Comparison of ENCODE assay signal across 11 cellular contexts in the genomic region with DNA sequence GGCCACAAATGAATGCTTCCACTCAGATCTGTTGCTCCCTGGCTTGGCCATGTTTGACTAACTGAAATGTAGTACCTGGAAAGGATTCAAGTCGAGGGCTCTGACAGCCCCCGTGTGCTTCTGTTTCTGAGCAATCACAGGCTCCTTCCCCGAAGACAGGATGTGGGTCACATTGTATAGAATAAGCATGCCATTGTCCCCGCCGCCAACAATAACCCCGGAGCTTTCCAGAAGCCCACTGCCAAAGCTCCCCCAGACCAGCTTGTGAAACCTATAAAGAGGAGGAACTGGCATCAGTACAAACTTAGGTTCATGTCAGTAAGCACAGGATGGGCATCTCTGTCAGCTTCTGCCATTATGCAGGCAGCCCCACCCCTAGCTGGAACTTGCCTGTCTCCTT. TPM values are rescaled to one million over a fixed set of nuclear protein-coding genes. Genes with fewer than 3 reads are reported as not detected.
DNase-seq lines count a peak whose midpoint lies in the region; ATAC-seq and TF ChIP-seq lines count a peak whose summit lies in the region.
"Had no signal": no experiment of that assay in that cellular context is flagged by ENCODE, and none has a peak within 500 bp of the region (broad histone marks: within the 10 kb centered on the region; RNA-seq: fewer than 3 reads in every experiment).

No MANE protein-coding gene starts in this region.

- peak; percentile 86 for DNase-seq in activated CD4-positive, alpha-beta T cell treated with anti-CD3 and anti-CD28 coated beads for 36 hours
- DNase-seq in activated CD4-positive, alpha-beta T cell treated with anti-CD3 and anti-CD28 coated beads for 1 hour: no peak
- DNase-seq in activated T-cell treated with anti-CD3 and anti-CD28 coated beads, Interleukin-2, amount 50 U/mL, for 72 hours: peak; percentile 78 to 82
- peak; percentile 82 for DNase-seq in natural killer cell treated with Interleukin-12 subunit alpha and Interleukin-12 subunit beta and Interleukin-15 and Interleukin-18, amount 100 ng/mL, for 72 hours (ENCODE audit: low spot score)
- DNase-seq in endodermal cell (no peak), DMS114 treated with DMSO at 0.1 percent for 48 hours (lab: John Stamatoyannopoulos, UW; ENCODE audit: unreplicated experiment) (no peak)
- DNase-seq: caudate nucleus had no signal

- peak overlapping the region; percentile 35 for H3K4me3 Mint-ChIP-seq in activated CD4-positive, alpha-beta T cell treated with anti-CD3 and anti-CD28 coated beads for 36 hours
- peak overlapping the region; percentile 84 to 86 for H3K4me3 Mint-ChIP-seq in activated T-cell treated with anti-CD3 and anti-CD28 coated beads, Interleukin-2, amount 50 U/mL, for 72 hours
- H3K4me3 Mint-ChIP-seq in natural killer cell treated with Interleukin-12 subunit alpha and Interleukin-12 subunit beta and Interleukin-15 and Interleukin-18, amount 100 ng/mL, for 72 hours: peak overlapping the region; percentile 73
- no peak overlapping the region for H3K4me3 Mint-ChIP-seq in endodermal cell

- H3K9me3 Mint-ChIP-seq in activated CD4-positive, alpha-beta T cell treated with anti-CD3 and anti-CD28 coated beads for 36 hours (ENCODE audit: low read depth): no peaks in the 10 kb centered on the region
- H3K9me3 Mint-ChIP-seq in activated T-cell treated with anti-CD3 and anti-CD28 coated beads, Interleukin-2, amount 50 U/mL, for 72 hours: no peaks in the 10 kb centered on the region
- H3K9me3 Mint-ChIP-seq in natural killer cell treated with Interleukin-12 subunit alpha and Interleukin-12 subunit beta and Interleukin-15 and Interleukin-18, amount 100 ng/mL, for 72 hours: no peaks in the 10 kb centered on the region
- H3K9me3 Mint-ChIP-seq in endodermal cell: no peaks in the 10 kb centered on the region

- H3K36me3 ChIP-seq in thymus (ENCODE audit: control insufficient read depth, insufficient read depth) (peaks cover 14% of the 10 kb centered on the region), endodermal cell (ENCODE audit: control insufficient read depth, insufficient read depth, low read length) (no peaks in the 10 kb centered on the region)

- POLR2A ChIA-PET in activated CD4-positive, alpha-beta T cell treated with anti-CD3 and anti-CD28 coated beads for 36 hours (lab: Charles Lee): interaction anchor here (0.7 to 1.4 kb wide), 6 partner anchors 10 to 139 kb away, joined by 3 to 5 read pairs (median 4); no protein-coding TSS in a partner anchor

- 5% methylated on average over 6 of the region's 6 CpGs for WGBS in thymus
- WGBS in endodermal cell (ENCODE audit: insufficient coverage in 1 of 2, insufficient read length in 1 of 2), 2 experiments: 84 to 85% methylated on average over 2 to 6 of the region's 6 CpGs

- peaks cover 42% of the 10 kb centered on the region for H3K36me3 Mint-ChIP-seq in activated CD4-positive, alpha-beta T cell treated with anti-CD3 and anti-CD28 coated beads for 36 hours (ENCODE audit: low read depth)
- peaks cover 29 to 34% of the 10 kb centered on the region in 2 donors for H3K36me3 Mint-ChIP-seq in activated T-cell treated with anti-CD3 and anti-CD28 coated beads, Interleukin-2, amount 50 U/mL, for 72 hours (ENCODE audit: insufficient read depth in 2 of 2)
- H3K36me3 Mint-ChIP-seq in natural killer cell treated with Interleukin-12 subunit alpha and Interleukin-12 subunit beta and Interleukin-15 and Interleukin-18, amount 100 ng/mL, for 72 hours: peaks cover 13% of the 10 kb centered on the region
- peaks cover 3% of the 10 kb centered on the region for H3K36me3 Mint-ChIP-seq in endodermal cell (ENCODE audit: low read depth)

- ATAC-seq in activated CD4-positive, alpha-beta T cell treated with anti-CD3 and anti-CD28 coated beads for 36 hours: peak; percentile 49
- ATAC-seq in activated T-cell treated with anti-CD3 and anti-CD28 coated beads, Interleukin-2, amount 50 U/mL, for 72 hours (replicated peaks in 1 of 2): peak; percentile 47 to 49
- peak; percentile 75 for ATAC-seq in natural killer cell treated with Interleukin-12 subunit alpha and Interleukin-12 subunit beta and Interleukin-15 and Interleukin-18, amount 100 ng/mL, for 72 hours
- ATAC-seq in GM21447 (IDR thresholded peaks at IDR 0.05; ENCODE audit: unreplicated experiment): no peak

- H3K4me1 ChIP-seq in thymus (ENCODE audit: control insufficient read depth, insufficient read depth, low read length): peaks cover 68% of the 10 kb centered on the region
- H3K4me1 ChIP-seq in endodermal cell (ENCODE audit: control insufficient read depth, insufficient read depth, low read length): no peaks in the 10 kb centered on the region

- TF ChIP-seq CTCF in endodermal cell (conservative IDR thresholded peaks at IDR 0.05): no peak

- intact Hi-C loops in activated CD4-positive, alpha-beta T cell treated with anti-CD3 and anti-CD28 coated beads for 36 hours (cut with DNase I, micrococcal nuclease): loop anchor here (1.0 to 2.0 kb wide), 4 partner anchors 9 to 138 kb away; a partner anchor contains a TSS

- CTCF ChIA-PET in activated CD4-positive, alpha-beta T cell treated with anti-CD3 and anti-CD28 coated beads for 36 hours (lab: Charles Lee): interaction anchor here (0.6 to 10.4 kb wide), 26 partner anchors 8 to 330 kb away, joined by 3 to 131 read pairs (median 8); a partner anchor contains a TSS

- H3K27me3 Mint-ChIP-seq in activated CD4-positive, alpha-beta T cell treated with anti-CD3 and anti-CD28 coated beads for 36 hours: no peaks in the 10 kb centered on the region
- H3K27me3 Mint-ChIP-seq in activated T-cell treated with anti-CD3 and anti-CD28 coated beads, Interleukin-2, amount 50 U/mL, for 72 hours (ENCODE audit: low read depth): no peaks in the 10 kb centered on the region
- H3K27me3 Mint-ChIP-seq in natural killer cell treated with Interleukin-12 subunit alpha and Interleukin-12 subunit beta and Interleukin-15 and Interleukin-18, amount 100 ng/mL, for 72 hours: no peaks in the 10 kb centered on the region
- peaks cover 84% of the 10 kb centered on the region for H3K27me3 Mint-ChIP-seq in endodermal cell (ENCODE audit: insufficient read depth)

- no peak overlapping the region for H3K9ac ChIP-seq in endodermal cell (ENCODE audit: extremely low read depth, low read length, poor library complexity, severe bottlenecking)

- H3K4me3 ChIP-seq in thymus (ENCODE audit: low read length): peak overlapping the region; percentile 10
- H3K4me3 ChIP-seq in endodermal cell (ENCODE audit: low read length): no peak overlapping the region

- H3K27ac ChIP-seq in thymus (ENCODE audit: low read depth) (peak overlapping the region; percentile 94), endodermal cell (ENCODE audit: low read depth, low read length) (no peak overlapping the region)

- H3K27me3 ChIP-seq in thymus (ENCODE audit: control insufficient read depth, insufficient read depth) (no peaks in the 10 kb centered on the region), endodermal cell (ENCODE audit: control insufficient read depth, insufficient read depth, low read length, poor library complexity, severe bottlenecking) (peaks cover 93% of the 10 kb centered on the region)

- H3K9me3 ChIP-seq in thymus (ENCODE audit: control insufficient read depth) (peaks cover 1% of the 10 kb centered on the region), endodermal cell (ENCODE audit: control insufficient read depth, low read length) (no peaks in the 10 kb centered on the region)

- peak overlapping the region; percentile 86 for H3K27ac Mint-ChIP-seq in activated CD4-positive, alpha-beta T cell treated with anti-CD3 and anti-CD28 coated beads for 36 hours
- peak overlapping the region; percentile 89 for H3K27ac Mint-ChIP-seq in activated T-cell treated with anti-CD3 and anti-CD28 coated beads, Interleukin-2, amount 50 U/mL, for 72 hours
- peak overlapping the region; percentile 93 to 95 for H3K27ac Mint-ChIP-seq in natural killer cell treated with Interleukin-12 subunit alpha and Interleukin-12 subunit beta and Interleukin-15 and Interleukin-18, amount 100 ng/mL, for 72 hours
- no peak overlapping the region for H3K27ac Mint-ChIP-seq in endodermal cell

- peaks cover 69% of the 10 kb centered on the region for H3K4me1 Mint-ChIP-seq in activated CD4-positive, alpha-beta T cell treated with anti-CD3 and anti-CD28 coated beads for 36 hours
- H3K4me1 Mint-ChIP-seq in activated T-cell treated with anti-CD3 and anti-CD28 coated beads, Interleukin-2, amount 50 U/mL, for 72 hours (ENCODE audit: low read depth): peaks cover 79% of the 10 kb centered on the region
- peaks cover 40 to 60% of the 10 kb centered on the region in 2 donors for H3K4me1 Mint-ChIP-seq in natural killer cell treated with Interleukin-12 subunit alpha and Interleukin-12 subunit beta and Interleukin-15 and Interleukin-18, amount 100 ng/mL, for 72 hours (ENCODE audit: low read depth in 2 of 2)
- no peaks in the 10 kb centered on the region for H3K4me1 Mint-ChIP-seq in endodermal cell

RNA-seq across cellular contexts. Expression of a gene that starts 10.4 kb away (rescaled TPM):
- total RNA-seq in activated CD4-positive, alpha-beta T cell treated with anti-CD3 and anti-CD28 coated beads for 36 hours: 10 to 100 TPM; 36.0 to 36.7 TPM
- 100 to 1,000 TPM in 1 of 2 donors, 10 to 100 TPM in 1; 76.5 to 106 TPM for total RNA-seq in activated T-cell treated with anti-CD3 and anti-CD28 coated beads, Interleukin-2, amount 50 U/mL, for 72 hours
- total RNA-seq in natural killer cell treated with Interleukin-12 subunit alpha and Interleukin-12 subunit beta and Interleukin-15 and Interleukin-18, amount 100 ng/mL, for 72 hours: 10 to 100 TPM; 22.7 to 62.2 TPM
- 70.7 TPM for polyA plus RNA-seq in thymus
- total RNA-seq in endodermal cell: 10 to 100 TPM in 1 of 2 donors, 1 to 10 TPM in 1; 9.0 to 13.6 TPM
- 14.0 TPM for polyA plus RNA-seq in endodermal cell (2013, experiment 1 of 2)
- 13.4 TPM for polyA plus RNA-seq in endodermal cell (2013, experiment 2 of 2)

RNA-seq across cellular contexts. Expression of a gene that starts 20.4 kb away (rescaled TPM):
- total RNA-seq in activated CD4-positive, alpha-beta T cell treated with anti-CD3 and anti-CD28 coated beads for 36 hours: 100 to 1,000 TPM; 291 to 375 TPM
- 100 to 1,000 TPM; 327 to 390 TPM for total RNA-seq in activated T-cell treated with anti-CD3 and anti-CD28 coated beads, Interleukin-2, amount 50 U/mL, for 72 hours
- 100 to 1,000 TPM; 165 to 209 TPM for total RNA-seq in natural killer cell treated with Interleukin-12 subunit alpha and Interleukin-12 subunit beta and Interleukin-15 and Interleukin-18, amount 100 ng/mL, for 72 hours
- 222 TPM for polyA plus RNA-seq in thymus
- total RNA-seq in endodermal cell: 100 to 1,000 TPM; 162 to 192 TPM
- 196 TPM for polyA plus RNA-seq in endodermal cell (2013, experiment 1 of 2)
- polyA plus RNA-seq in endodermal cell (2013, experiment 2 of 2): 185 TPM

RNA-seq across cellular contexts. Expression of a gene that starts 26.5 kb away (rescaled TPM):
- 10 to 100 TPM; 45.9 to 50.8 TPM for total RNA-seq in activated CD4-positive, alpha-beta T cell treated with anti-CD3 and anti-CD28 coated beads for 36 hours
- 10 to 100 TPM; 52.8 to 55.1 TPM for total RNA-seq in activated T-cell treated with anti-CD3 and anti-CD28 coated beads, Interleukin-2, amount 50 U/mL, for 72 hours
- total RNA-seq in natural killer cell treated with Interleukin-12 subunit alpha and Interleukin-12 subunit beta and Interleukin-15 and Interleukin-18, amount 100 ng/mL, for 72 hours: 10 to 100 TPM; 49.2 to 57.6 TPM
- 7.4 TPM for polyA plus RNA-seq in thymus
- total RNA-seq in endodermal cell: 10 to 100 TPM; 51.8 to 58.8 TPM
- polyA plus RNA-seq in endodermal cell (2013, experiment 1 of 2): 28.9 TPM
- polyA plus RNA-seq in endodermal cell (2013, experiment 2 of 2): 22.4 TPM

RNA-seq across cellular contexts. Expression of a gene that starts 46.4 kb away (rescaled TPM):
- total RNA-seq in activated CD4-positive, alpha-beta T cell treated with anti-CD3 and anti-CD28 coated beads for 36 hours: under 1 TPM; 0.40 to 0.43 TPM
- under 1 TPM; 0.14 to 0.22 TPM for total RNA-seq in activated T-cell treated with anti-CD3 and anti-CD28 coated beads, Interleukin-2, amount 50 U/mL, for 72 hours
- not detected for total RNA-seq in natural killer cell treated with Interleukin-12 subunit alpha and Interleukin-12 subunit beta and Interleukin-15 and Interleukin-18, amount 100 ng/mL, for 72 hours
- 0.18 TPM for polyA plus RNA-seq in thymus
- total RNA-seq in endodermal cell: under 1 TPM in 1 of 2 donors, not detected in 1; 0.13 TPM
- 25.0 TPM for polyA plus RNA-seq in endodermal cell (2013, experiment 1 of 2)
- 23.5 TPM for polyA plus RNA-seq in endodermal cell (2013, experiment 2 of 2)
- total RNA-seq: A673, esophagus mucosa had no signal

Comparison
In these comparisons a context has a peak if more than half of its experiments do, and no peak if none do; other contexts are left out.
1. DNase-seq: peak in activated CD4-positive, alpha-beta T cell treated with anti-CD3 and anti-CD28 coated beads for 36 hours (single experiment), activated T-cell treated with anti-CD3 and anti-CD28 coated beads, Interleukin-2, amount 50 U/mL, for 72 hours (2 of 2) and natural killer cell treated with Interleukin-12 subunit alpha and Interleukin-12 subunit beta and Interleukin-15 and Interleukin-18, amount 100 ng/mL, for 72 hours (single experiment); none in activated CD4-positive, alpha-beta T cell treated with anti-CD3 and anti-CD28 coated beads for 1 hour (single experiment), endodermal cell (single experiment) and DMS114 treated with DMSO at 0.1 percent for 48 hours (single experiment).